8 cellular contexts compared by ENCODE assay signal in genomic region chr22:31080848-31081649, GRCh38. TPM values are rescaled to one million over a fixed set of nuclear protein-coding genes. Genes with fewer than 3 reads are reported as not detected.
DNase-seq lines count a peak whose midpoint lies in the region; ATAC-seq, FAIRE-seq and TF ChIP-seq lines count a peak whose summit lies in the region.

Gene SMTN, plus strand, starts transcription at chr22:31081318. Its CDS starts 1,941 bp downstream, at chr22:31083259.

- H3K36me3 ChIP-seq in A673 (ENCODE audit: insufficient read depth, low read length, poor library complexity, severe bottlenecking) (no peaks in the 10 kb centered on the region), keratinocyte (ENCODE audit: control insufficient read depth in 2 of 2, extremely low read depth in 1 of 2, insufficient read depth in 2 of 2, low read length in 2 of 2) (peaks cover 7 to 30% of the 10 kb centered on the region in 2 experiments)

- CTCF ChIA-PET in A673 (lab: Charles Lee): no interaction called here

- H3K9me3 ChIP-seq in A673 (ENCODE audit: low read depth, low read length, poor library complexity, severe bottlenecking) (no peaks in the 10 kb centered on the region), keratinocyte (ENCODE audit: control insufficient read depth, low read depth, low read length) (no peaks in the 10 kb centered on the region)

- peaks cover 46% of the 10 kb centered on the region for H3K79me2 ChIP-seq in keratinocyte (ENCODE audit: control insufficient read depth, insufficient read depth, low read length)

- H4K20me1 ChIP-seq in keratinocyte (ENCODE audit: control insufficient read depth, extremely low read depth, insufficient read depth, low read length): peaks cover 8% of the 10 kb centered on the region

- peaks cover 18% of the 10 kb centered on the region for H3K4me1 ChIP-seq in A673 (ENCODE audit: insufficient read depth, low read length, poor library complexity, severe bottlenecking)
- peaks cover 46% of the 10 kb centered on the region for H3K4me1 ChIP-seq in keratinocyte (ENCODE audit: control insufficient read depth, extremely low read depth, insufficient read depth, low read length)

- H3K27me3 ChIP-seq in A673 (replicated peaks; ENCODE audit: insufficient read depth, low read depth, low read length, poor library complexity) (no peaks in the 10 kb centered on the region), keratinocyte (ENCODE audit: control insufficient read depth, extremely low read depth, insufficient read depth, low read length) (no peaks in the 10 kb centered on the region)

- ATAC-seq in GM18867 (IDR thresholded peaks at IDR 0.05; ENCODE audit: unreplicated experiment) (peak; percentile 63), HG03103 (IDR thresholded peaks at IDR 0.05; ENCODE audit: low read depth, unreplicated experiment) (peak; percentile 58)
- ATAC-seq in activated CD4-positive, CD25-positive, alpha-beta regulatory T cell treated with anti-CD3 and anti-CD28 coated beads, Interleukin-2, amount 50 U/mL, for 24 hours: peak; percentile 63 to 66
- peak; percentile 57 for ATAC-seq in central memory CD8-positive, alpha-beta T cell (replicated peaks; ENCODE audit: extremely low read depth, poor library complexity, severe bottlenecking)

- TF ChIP-seq CTCF in A673 (conservative IDR thresholded peaks at IDR 0.05; ENCODE audit: low read depth, low read length) (no peak), keratinocyte (optimal IDR thresholded peaks at IDR 0.05 in 1 of 3, IDR thresholded peaks at IDR 0.05 in 1 of 3, conservative IDR thresholded peaks at IDR 0.05 in 1 of 3; ENCODE audit: extremely low read depth in 1 of 3, insufficient read depth in 2 of 3, low read length in 3 of 3) (no peak)

- peaks cover 6% of the 10 kb centered on the region for H3K36me3 Mint-ChIP-seq in central memory CD8-positive, alpha-beta T cell (ENCODE audit: insufficient read depth)

- peak within 1 kb of the TSS; percentile 83 for H3K4me3 Mint-ChIP-seq in central memory CD8-positive, alpha-beta T cell

- intact Hi-C loops in A673 (cut with micrococcal nuclease; ENCODE audit: unreplicated experiment): loop anchor here (5.0 kb wide), 2 partner anchors 114 to 319 kb away; partner anchors contain the start of genes MORC2 and TUG1

- H3K4me1 Mint-ChIP-seq in central memory CD8-positive, alpha-beta T cell: peaks cover 32% of the 10 kb centered on the region

- H3K27me3 Mint-ChIP-seq in central memory CD8-positive, alpha-beta T cell: no peaks in the 10 kb centered on the region

- POLR2A ChIA-PET in A673 (lab: Charles Lee; ENCODE audit: low non-redundant PET): interaction anchor here (0.5 kb wide), 1 partner anchor 238 kb away, joined by 5 read pairs; no protein-coding TSS in a partner anchor

- peak within 1 kb of the TSS; percentile 81 for H3K27ac Mint-ChIP-seq in central memory CD8-positive, alpha-beta T cell (ENCODE audit: low read depth)

- peak within 1 kb of the TSS; percentile 86 for H2AFZ ChIP-seq in keratinocyte (ENCODE audit: control insufficient read depth, low read length)

- H3K4me3 ChIP-seq in A673 (ENCODE audit: low read depth, low read length, poor library complexity, severe bottlenecking) (peak within 1 kb of the TSS; percentile 62), keratinocyte (ENCODE audit: control insufficient read depth in 2 of 3, extremely low read depth in 1 of 3, insufficient read depth in 2 of 3, low read depth in 1 of 3, low read length in 3 of 3) (peak within 1 kb of the TSS; percentile 85 to 87 (median 86))

- peak within 1 kb of the TSS; percentile 96 for H3K4me2 ChIP-seq in keratinocyte (ENCODE audit: control insufficient read depth, extremely low read depth, insufficient read depth, low read depth, low read length)

- peaks cover 2% of the 10 kb centered on the region for H3K9me1 ChIP-seq in keratinocyte (ENCODE audit: control insufficient read depth, extremely low read depth, insufficient read depth, low read length)

- H3K27ac ChIP-seq in A673 (ENCODE audit: low read depth, low read length, poor library complexity, severe bottlenecking): peak within 1 kb of the TSS; percentile 89
- H3K27ac ChIP-seq in keratinocyte (ENCODE audit: control insufficient read depth, insufficient read depth, low read length): peak within 1 kb of the TSS; percentile 92

- peak; percentile 74 for FAIRE-seq in keratinocyte (lab: Jason Lieb, UNC)

- peak; percentile 93 for DNase-seq in A673 (ENCODE audit: low spot score)
- peak; percentile 54 for DNase-seq in NCI-H226
- peak; percentile 81 to 83 for DNase-seq in central memory CD8-positive, alpha-beta T cell (ENCODE audit: low spot score in 2 of 2)
- no peak for DNase-seq in keratinocyte (ENCODE audit: low read depth, low spot score)
- peak; percentile 74 to 89 (median 83) for DNase-seq in stimulated activated CD4-positive, alpha-beta T cell treated with anti-CD3 and anti-CD28 coated beads, Interleukin-12 subunit alpha, Interleukin-12 subunit beta, amount 100 ng/mL, for 48 hours (ENCODE audit: low read depth in 2 of 3, low spot score in 1 of 3)

- BruUV-seq in A673 (replicated peaks; lab: Mats Ljungman, UMichigan): no TSS peak

- H3K9ac ChIP-seq in keratinocyte (ENCODE audit: control insufficient read depth, extremely low read depth, insufficient read depth, low read length): peak within 1 kb of the TSS; percentile 91

- no peaks in the 10 kb centered on the region for H3K9me3 Mint-ChIP-seq in central memory CD8-positive, alpha-beta T cell

- dilution Hi-C loops in keratinocyte (cut with MboI; ENCODE audit: extremely low pct_ligation_motif_present, low sequenced_read_pairs): no loop called here

RNA-seq across cellular contexts. Expression of gene SMTN, which starts in this region (rescaled TPM):
- total RNA-seq in A673 (2021): 40.0 and 43.7 TPM in 2 replicates
- 51.1 to 131 TPM (median 61.2 TPM) in 3 replicates for polyA plus RNA-seq in keratinocyte
- 94.1 TPM for polyA plus RNA-seq in keratinocyte (2011; ENCODE audit: low read depth)
- polyA plus RNA-seq in keratinocyte (2011; cell fraction: cytosol; rRNA removed): 39.0 and 77.5 TPM in 2 replicates
- polyA plus RNA-seq in keratinocyte (2011; cell fraction: nucleus; rRNA removed): 212 and 218 TPM in 2 replicates
- 49.4 and 178 TPM in 2 replicates for polyA plus RNA-seq in keratinocyte (2012; ENCODE audit: low replicate concordance)
- polyA minus RNA-seq in keratinocyte: 49.3 to 251 TPM (median 55.2 TPM) in 3 replicates
- polyA minus RNA-seq in keratinocyte (2011; cell fraction: cytosol; rRNA and poly(A)+ RNA removed): 145 TPM
- polyA minus RNA-seq in keratinocyte (2011; cell fraction: nucleus; rRNA and poly(A)+ RNA removed): 134 and 142 TPM in 2 replicates
